Comparison of ENCODE assay signal across 9 cellular contexts in the genomic region with DNA sequence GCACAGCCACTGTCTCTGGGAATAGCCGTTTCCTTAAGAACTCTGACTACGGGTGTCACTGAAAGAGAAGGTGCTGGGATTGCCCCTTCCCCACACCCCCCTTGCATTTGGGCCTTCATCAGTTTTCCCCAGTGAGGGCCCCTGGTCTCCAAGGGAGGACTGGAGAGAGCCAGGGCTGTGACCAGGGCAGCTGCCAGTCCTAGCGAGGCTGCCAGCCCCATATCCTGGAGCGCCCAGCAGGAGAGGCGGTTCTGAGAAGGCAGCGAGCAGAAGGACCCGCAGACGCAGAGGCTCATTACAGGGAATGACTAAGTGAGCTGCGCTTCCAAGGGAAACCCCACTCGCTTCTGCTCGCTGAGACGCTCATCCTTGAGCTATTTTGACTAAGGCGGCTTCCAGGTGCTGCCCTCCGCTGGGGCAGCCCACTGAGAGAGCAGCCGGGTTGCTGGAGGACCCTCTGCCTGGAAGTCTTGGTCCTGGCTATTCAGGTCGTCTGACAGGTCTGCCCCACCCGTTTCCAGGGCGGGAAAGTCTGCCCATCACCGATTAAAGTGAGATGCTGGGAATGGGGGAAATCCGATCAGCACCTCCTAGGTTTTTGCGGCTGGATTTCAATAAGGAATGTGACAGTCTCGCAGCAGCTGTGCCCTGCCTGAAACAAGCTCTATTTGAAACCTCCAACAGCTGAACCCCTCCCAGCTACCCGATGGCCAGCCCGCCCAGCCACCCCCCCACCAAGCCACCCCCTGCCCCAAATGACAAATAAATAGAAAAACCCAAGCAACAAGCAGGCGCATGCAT. TPM values are rescaled to one million over a fixed set of nuclear protein-coding genes. Genes with fewer than 3 reads are reported as not detected.
DNase-seq lines count a peak whose midpoint lies in the region; ATAC-seq lines count a peak whose summit lies in the region.
"Had no signal": no experiment of that assay in that cellular context is flagged by ENCODE, and none has a peak within 500 bp of the region (broad histone marks: within the 10 kb centered on the region; RNA-seq: fewer than 3 reads in every experiment).

No MANE protein-coding gene starts in this region.

- DNase-seq in activated T-cell treated with anti-CD3 and anti-CD28 coated beads, Interleukin-2, amount 50 U/mL, for 4 hours: no peak
- DNase-seq in activated T-cell treated with anti-CD3 and anti-CD28 coated beads, Interleukin-2, amount 50 U/mL, for 1 hour: no peak
- DNase-seq in RKO (ENCODE audit: low spot score) (peak; percentile 49), left cardiac atrium (peak; percentile 55), SIG-M5 treated with dmso at 0.1 percent for 504 hours (lab: John Stamatoyannopoulos, UW; ENCODE audit: unreplicated experiment) (no peak), foreskin melanocyte (no peak), epidermal melanocyte (ENCODE audit: insufficient read length, low spot score) (no peak)
- DNase-seq in stimulated activated CD4-positive, alpha-beta T cell treated with anti-CD3 and anti-CD28 coated beads, Interleukin-1b, Interleukin-23, amount 100 ng/mL, for 48 hours: peak; percentile 58
- DNase-seq: CD4-positive, CD25-positive, alpha-beta regulatory T cell had no signal

- peak; percentile 68 to 75 for ATAC-seq in activated T-cell treated with anti-CD3 and anti-CD28 coated beads, Interleukin-2, amount 50 U/mL, for 4 hours
- ATAC-seq in left cardiac atrium: peak in 1 of 2 donors; percentile 41

- H3K9me3 Mint-ChIP-seq in activated T-cell treated with anti-CD3 and anti-CD28 coated beads, Interleukin-2, amount 50 U/mL, for 4 hours: no peaks in the 10 kb centered on the region
- H3K9me3 Mint-ChIP-seq: CD4-positive, CD25-positive, alpha-beta regulatory T cell had no signal

- H3K27me3 Mint-ChIP-seq in activated T-cell treated with anti-CD3 and anti-CD28 coated beads, Interleukin-2, amount 50 U/mL, for 4 hours (ENCODE audit: low read depth): peaks cover 44% of the 10 kb centered on the region

- H3K4me3 Mint-ChIP-seq in activated T-cell treated with anti-CD3 and anti-CD28 coated beads, Interleukin-2, amount 50 U/mL, for 4 hours: no peak overlapping the region
- H3K4me3 Mint-ChIP-seq: CD4-positive, CD25-positive, alpha-beta regulatory T cell had no signal

- H3K4me1 Mint-ChIP-seq in activated T-cell treated with anti-CD3 and anti-CD28 coated beads, Interleukin-2, amount 50 U/mL, for 4 hours (ENCODE audit: low read depth): peaks cover 42% of the 10 kb centered on the region

- intact Hi-C loops in left cardiac atrium (cut with DNase I): loop anchor here in 1 of 2 donors (5.0 to 10.0 kb wide), 2 partner anchors 62 to 100 kb away; no protein-coding TSS in a partner anchor

- no peaks in the 10 kb centered on the region for H3K36me3 Mint-ChIP-seq in activated T-cell treated with anti-CD3 and anti-CD28 coated beads, Interleukin-2, amount 50 U/mL, for 4 hours (ENCODE audit: insufficient read depth)

RNA-seq across cellular contexts. Expression of gene KCNN3, which starts 2.9 kb away (rescaled TPM):
- under 1 TPM; 0.35 to 0.51 (median 0.45) TPM for total RNA-seq in activated T-cell treated with anti-CD3 and anti-CD28 coated beads, Interleukin-2, amount 50 U/mL, for 4 hours
- total RNA-seq in left cardiac atrium: 1 to 10 TPM; 3.2 to 4.6 TPM

Comparison
In these comparisons a context has a peak if more than half of its experiments do, and no peak if none do; other contexts are left out.
1. DNase-seq: peak in RKO (single experiment), left cardiac atrium (single experiment) and stimulated activated CD4-positive, alpha-beta T cell treated with anti-CD3 and anti-CD28 coated beads, Interleukin-1b, Interleukin-23, amount 100 ng/mL, for 48 hours (single experiment); none in activated T-cell treated with anti-CD3 and anti-CD28 coated beads, Interleukin-2, amount 50 U/mL, for 4 hours (single experiment), activated T-cell treated with anti-CD3 and anti-CD28 coated beads, Interleukin-2, amount 50 U/mL, for 1 hour (single experiment), SIG-M5 treated with dmso at 0.1 percent for 504 hours (single experiment), foreskin melanocyte (single experiment) and epidermal melanocyte (single experiment).